9 cellular contexts compared by ENCODE assay signal in genomic region chr7:122073635-122074034, GRCh38.
"Had no signal": no experiment of that assay in that cellular context is flagged by ENCODE, and none has a peak within 500 bp of the region (broad histone marks: within the 10 kb centered on the region; RNA-seq: fewer than 3 reads in every experiment).

No MANE protein-coding gene starts in this region.

- H3K9ac ChIP-seq: KMS-11 had no signal

- H3K27ac Mint-ChIP-seq: IgD-negative memory B cell had no signal

- H3K27ac ChIP-seq: HL-60, KMS-11 had no signal

- H3K4me3 ChIP-seq: K562 had no signal

- DNase-seq: IMR-90, KBM-7, KG1 had no signal

- ATAC-seq: HepG2, K562 had no signal

- FAIRE-seq: HepG2, HTR-8/SVneo, K562 had no signal

- H3K27me3 Mint-ChIP-seq: IgD-negative memory B cell had no signal

- H3K4me2 ChIP-seq: KMS-11 had no signal

- H3K4me3 Mint-ChIP-seq: IgD-negative memory B cell had no signal
